In genomic region chr16:29708917-29709600, GRCh38 we compare ENCODE assay signal across 1 cellular context.
TF ChIP-seq lines count a peak whose summit lies in the region.

No MANE protein-coding gene starts in this region.

TF ChIP-seq in GM12878, 131 proteins besides CTCF, POLR2A, EP300 and RAD21:
- TF ChIP-seq, protein P1, sequence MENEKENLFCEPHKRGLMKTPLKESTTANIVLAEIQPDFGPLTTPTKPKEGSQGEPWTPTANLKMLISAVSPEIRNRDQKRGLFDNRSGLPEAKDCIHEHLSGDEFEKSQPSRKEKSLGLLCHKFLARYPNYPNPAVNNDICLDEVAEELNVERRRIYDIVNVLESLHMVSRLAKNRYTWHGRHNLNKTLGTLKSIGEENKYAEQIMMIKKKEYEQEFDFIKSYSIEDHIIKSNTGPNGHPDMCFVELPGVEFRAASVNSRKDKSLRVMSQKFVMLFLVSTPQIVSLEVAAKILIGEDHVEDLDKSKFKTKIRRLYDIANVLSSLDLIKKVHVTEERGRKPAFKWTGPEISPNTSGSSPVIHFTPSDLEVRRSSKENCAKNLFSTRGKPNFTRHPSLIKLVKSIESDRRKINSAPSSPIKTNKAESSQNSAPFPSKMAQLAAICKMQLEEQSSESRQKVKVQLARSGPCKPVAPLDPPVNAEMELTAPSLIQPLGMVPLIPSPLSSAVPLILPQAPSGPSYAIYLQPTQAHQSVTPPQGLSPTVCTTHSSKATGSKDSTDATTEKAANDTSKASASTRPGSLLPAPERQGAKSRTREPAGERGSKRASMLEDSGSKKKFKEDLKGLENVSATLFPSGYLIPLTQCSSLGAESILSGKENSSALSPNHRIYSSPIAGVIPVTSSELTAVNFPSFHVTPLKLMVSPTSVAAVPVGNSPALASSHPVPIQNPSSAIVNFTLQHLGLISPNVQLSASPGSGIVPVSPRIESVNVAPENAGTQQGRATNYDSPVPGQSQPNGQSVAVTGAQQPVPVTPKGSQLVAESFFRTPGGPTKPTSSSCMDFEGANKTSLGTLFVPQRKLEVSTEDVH (IDR thresholded peaks at IDR 0.05; ENCODE audit: low read depth, partially characterized antibody), result no peak
- TF ChIP-seq PKNOX1 (IDR thresholded peaks at IDR 0.05) (peak; percentile 66; the same call in 1 of the 2 replicates), IRF3 (IDR thresholded peaks at IDR 0.05) (no peak), CHD1 (IDR thresholded peaks at IDR 0.05; ENCODE audit: low read depth, low read length) (no peak)
